ENCODE assay signal across 18 cellular contexts in genomic region chrX:98338544-98338943, GRCh38.
DNase-seq lines count a peak whose midpoint lies in the region; FAIRE-seq and TF ChIP-seq lines count a peak whose summit lies in the region.
"Had no signal": no experiment of that assay in that cellular context is flagged by ENCODE, and none has a peak within 500 bp of the region (broad histone marks: within the 10 kb centered on the region; RNA-seq: fewer than 3 reads in every experiment).

No MANE protein-coding gene starts in this region.

- H3K36me3 Mint-ChIP-seq in MCF 10A (ENCODE audit: insufficient read depth, unreplicated experiment): no peaks in the 10 kb centered on the region

- no peaks in the 10 kb centered on the region for H3K4me1 Mint-ChIP-seq in MCF 10A (ENCODE audit: insufficient read depth, unreplicated experiment)
- H3K4me1 Mint-ChIP-seq: B cell had no signal

- H3K27me3 Mint-ChIP-seq in MCF 10A (ENCODE audit: insufficient read depth, unreplicated experiment): peaks cover 34% of the 10 kb centered on the region
- H3K27me3 Mint-ChIP-seq: B cell; CD4-positive, alpha-beta T cell had no signal

- no peak overlapping the region for H3K27ac Mint-ChIP-seq in MCF 10A (ENCODE audit: low read depth, unreplicated experiment)
- H3K27ac Mint-ChIP-seq: B cell; CD4-positive, alpha-beta T cell had no signal

- no peaks in the 10 kb centered on the region for H3K36me3 ChIP-seq in breast epithelium
- H3K36me3 ChIP-seq in bronchial epithelial cell (ENCODE audit: control insufficient read depth, insufficient read depth, low read length): no peaks in the 10 kb centered on the region
- H3K36me3 ChIP-seq: HAP-1 had no signal

- H3K4me3 Mint-ChIP-seq in MCF 10A (ENCODE audit: unreplicated experiment): no peak overlapping the region
- H3K4me3 Mint-ChIP-seq: B cell; CD4-positive, alpha-beta T cell had no signal

- POLR2A ChIA-PET in MCF 10A (lab: Yijun Ruan, JAX) (no interaction called here), RWPE1 (lab: Yijun Ruan, JAX; ENCODE audit: low non-redundant PET) (no interaction called here)

- TF ChIP-seq POLR2A in breast epithelium (IDR thresholded peaks at IDR 0.05): no peak

- H3K27ac ChIP-seq in breast epithelium (no peak overlapping the region), RWPE1 (no peak overlapping the region)

- peak; percentile 7 for DNase-seq in MCF 10A (ENCODE audit: unreplicated experiment)
- no peak for DNase-seq in breast epithelium (ENCODE audit: low spot score in 2 of 2)
- peak; percentile 55 for DNase-seq in HT1080 (ENCODE audit: low read depth)
- peak; percentile 0 for DNase-seq in bronchial epithelial cell (ENCODE audit: low read depth)
- DNase-seq in urothelium cell line (ENCODE audit: low spot score): peak; percentile 1
- no peak for DNase-seq in head of caudate nucleus
- DNase-seq in RWPE1 (ENCODE audit: low spot score): no peak
- no peak for DNase-seq in Ammon's horn (ENCODE audit: low spot score)
- DNase-seq: ACHN; C1 segment of cervical spinal cord; CD4-positive, alpha-beta T cell; DMS153; DMS79 treated with DMSO at 0.1 percent for 48 hours; GF-D8; GOT3 had no signal

- H3K4me3 ChIP-seq in breast epithelium: no peak overlapping the region
- H3K4me3 ChIP-seq in bronchial epithelial cell (ENCODE audit: low read depth, low read length): no peak overlapping the region
- H3K4me3 ChIP-seq: HAP-1 had no signal

- TF ChIP-seq CTCF in MCF 10A (IDR thresholded peaks at IDR 0.05; ENCODE audit: unreplicated experiment) (no peak), breast epithelium (IDR thresholded peaks at IDR 0.05) (no peak), bronchial epithelial cell (IDR thresholded peaks at IDR 0.05; ENCODE audit: insufficient read depth, low read length, severe bottlenecking) (no peak), RWPE1 (conservative IDR thresholded peaks at IDR 0.05; ENCODE audit: low read depth) (no peak)

- peaks cover 0 to 20% of the 10 kb centered on the region in 2 donors for H3K9me3 ChIP-seq in breast epithelium
- H3K9me3 ChIP-seq: HAP-1 had no signal

- no peaks in the 10 kb centered on the region for H3K9me3 Mint-ChIP-seq in MCF 10A (ENCODE audit: unreplicated experiment)
- H3K9me3 Mint-ChIP-seq: CD4-positive, alpha-beta T cell had no signal

- no peaks in the 10 kb centered on the region for H3K4me1 ChIP-seq in breast epithelium
- H3K4me1 ChIP-seq: HAP-1 had no signal

- CTCF ChIA-PET in MCF 10A (lab: Yijun Ruan, JAX): no interaction called here
- CTCF ChIA-PET in RWPE1 (lab: Yijun Ruan, JAX): no interaction called here

- intact Hi-C loops in MCF 10A (cut with micrococcal nuclease): no loop called here
- intact Hi-C loops in breast epithelium (cut with DNase I; ENCODE audit: low total_unique reads): no loop called here
- intact Hi-C loops in head of caudate nucleus (cut with DNase I): no loop called here

- BruUV-seq in MCF 10A (replicated peaks; lab: Mats Ljungman, UMichigan): no TSS peak

- FAIRE-seq in bronchial epithelial cell (lab: Jason Lieb, UNC) (no peak), urothelium cell line (lab: Jason Lieb, UNC) (no peak)
- FAIRE-seq: GM18507 had no signal

- H3K27me3 ChIP-seq in breast epithelium: peaks cover 0 to 7% of the 10 kb centered on the region in 2 donors
- H3K27me3 ChIP-seq in bronchial epithelial cell (ENCODE audit: control insufficient read depth, insufficient read depth, low read length): no peaks in the 10 kb centered on the region

Comparison
In these comparisons a context has a peak if more than half of its experiments do, and no peak if none do; other contexts are left out.
1. DNase-seq: peak in MCF 10A (single experiment), HT1080 (single experiment), bronchial epithelial cell (single experiment) and urothelium cell line (single experiment); none in breast epithelium (0 of 2), head of caudate nucleus (0 of 42), RWPE1 (single experiment) and Ammon's horn (single experiment).